In genomic region chr13:47826481-47826880, GRCh38 we compare ENCODE assay signal across 13 cellular contexts.
"Had no signal": no experiment of that assay in that cellular context is flagged by ENCODE, and none has a peak within 500 bp of the region (broad histone marks: within the 10 kb centered on the region; RNA-seq: fewer than 3 reads in every experiment).

No MANE protein-coding gene starts in this region.

- H3K27me3 Mint-ChIP-seq: activated B cell treated with CpG ODN at 0.5 μM for 24 hours; activated CD4-positive, alpha-beta T cell treated with anti-CD3 and anti-CD28 coated beads, Interleukin-2, amount 10 ng/mL, durations not matched to agents 7 days and 5 days; activated naive CD4-positive, alpha-beta T cell treated with anti-CD3 and anti-CD28 coated beads, Interleukin-2, amount 50 U/mL, for 24 hours had no signal

- ATAC-seq: foreskin keratinocyte, heart left ventricle had no signal

- H3K27ac Mint-ChIP-seq: activated B cell treated with CpG ODN at 0.5 μM for 24 hours; activated naive CD4-positive, alpha-beta T cell treated with anti-CD3 and anti-CD28 coated beads, Interleukin-2, amount 50 U/mL, for 24 hours; T-helper 1 cell treated with Interleukin-12 subunit alpha and Interleukin-12 subunit beta and Interleukin-4 antibody, amounts not matched to agents 30 μg/mL and 1 μg/mL, for 36 hours had no signal

- DNase-seq: activated B cell treated with CpG ODN at 0.5 μM for 24 hours; activated CD4-positive, alpha-beta T cell treated with anti-CD3 and anti-CD28 coated beads, Interleukin-2, amount 10 ng/mL, durations not matched to agents 7 days and 5 days; activated T-cell treated with anti-CD3 and anti-CD28 coated beads for 4 hours; cortex of kidney; effector CD8-positive, alpha-beta T cell; foreskin keratinocyte; heart left ventricle; kidney; retina; thyroid gland had no signal

- H3K4me3 ChIP-seq: heart left ventricle, skin epidermis, thyroid gland had no signal

- H3K4me1 Mint-ChIP-seq: activated B cell treated with CpG ODN at 0.5 μM for 24 hours; activated CD4-positive, alpha-beta T cell treated with anti-CD3 and anti-CD28 coated beads, Interleukin-2, amount 10 ng/mL, durations not matched to agents 7 days and 5 days; activated naive CD4-positive, alpha-beta T cell treated with anti-CD3 and anti-CD28 coated beads, Interleukin-2, amount 50 U/mL, for 24 hours had no signal

- H3K4me3 Mint-ChIP-seq: activated B cell treated with CpG ODN at 0.5 μM for 24 hours; activated CD4-positive, alpha-beta T cell treated with anti-CD3 and anti-CD28 coated beads, Interleukin-2, amount 10 ng/mL, durations not matched to agents 7 days and 5 days; activated naive CD4-positive, alpha-beta T cell treated with anti-CD3 and anti-CD28 coated beads, Interleukin-2, amount 50 U/mL, for 24 hours; T-helper 1 cell treated with Interleukin-12 subunit alpha and Interleukin-12 subunit beta and Interleukin-4 antibody, amounts not matched to agents 30 μg/mL and 1 μg/mL, for 36 hours had no signal
